In the genomic region with DNA sequence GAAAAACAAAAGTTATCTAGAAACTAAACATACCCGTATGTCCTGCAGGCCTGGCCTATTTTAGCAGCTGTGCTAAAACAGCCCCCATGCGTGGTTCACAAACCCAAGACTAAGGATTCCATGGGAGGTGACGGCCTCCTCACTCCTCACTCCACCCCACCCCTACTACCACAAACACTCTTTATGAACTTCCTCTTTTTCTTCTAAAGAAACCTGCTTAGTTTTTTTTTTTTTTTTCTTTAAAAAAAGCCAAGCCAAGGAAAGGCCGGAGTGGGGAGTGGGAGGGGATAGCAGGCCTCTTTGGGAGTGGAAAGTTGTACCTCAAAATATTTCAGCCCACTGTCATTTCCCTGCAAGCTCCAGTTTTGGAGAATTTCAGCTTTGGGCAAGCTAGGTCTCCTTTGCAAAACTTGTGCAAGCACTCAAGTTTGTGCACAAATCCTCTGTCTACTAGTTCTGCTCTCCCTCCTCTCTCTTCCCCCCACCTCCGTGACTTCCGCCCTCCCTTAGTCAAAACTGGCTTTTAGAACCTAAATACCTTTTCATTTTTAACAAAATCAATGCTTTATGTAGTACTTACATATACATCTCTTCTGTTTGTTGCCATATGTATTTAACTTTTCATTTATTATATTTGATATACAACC, we compare ENCODE assay signal across 1 cellular context.
TF ChIP-seq lines count a peak whose summit lies in the region.

No MANE protein-coding gene starts in this region.

TF ChIP-seq in liver, 16 proteins besides CTCF, POLR2A, EP300 and RAD21 (continued from another document):
- TF ChIP-seq, protein P1, sequence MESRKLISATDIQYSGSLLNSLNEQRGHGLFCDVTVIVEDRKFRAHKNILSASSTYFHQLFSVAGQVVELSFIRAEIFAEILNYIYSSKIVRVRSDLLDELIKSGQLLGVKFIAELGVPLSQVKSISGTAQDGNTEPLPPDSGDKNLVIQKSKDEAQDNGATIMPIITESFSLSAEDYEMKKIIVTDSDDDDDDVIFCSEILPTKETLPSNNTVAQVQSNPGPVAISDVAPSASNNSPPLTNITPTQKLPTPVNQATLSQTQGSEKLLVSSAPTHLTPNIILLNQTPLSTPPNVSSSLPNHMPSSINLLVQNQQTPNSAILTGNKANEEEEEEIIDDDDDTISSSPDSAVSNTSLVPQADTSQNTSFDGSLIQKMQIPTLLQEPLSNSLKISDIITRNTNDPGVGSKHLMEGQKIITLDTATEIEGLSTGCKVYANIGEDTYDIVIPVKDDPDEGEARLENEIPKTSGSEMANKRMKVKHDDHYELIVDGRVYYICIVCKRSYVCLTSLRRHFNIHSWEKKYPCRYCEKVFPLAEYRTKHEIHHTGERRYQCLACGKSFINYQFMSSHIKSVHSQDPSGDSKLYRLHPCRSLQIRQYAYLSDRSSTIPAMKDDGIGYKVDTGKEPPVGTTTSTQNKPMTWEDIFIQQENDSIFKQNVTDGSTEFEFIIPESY (IDR thresholded peaks at IDR 0.05): no peak
- TF ChIP-seq SP1 (IDR thresholded peaks at IDR 0.05) (no peak), GABPA (IDR thresholded peaks at IDR 0.05 in 1 of 2, conservative IDR thresholded peaks at IDR 0.05 in 1 of 2) (no peak), HNF4A (conservative IDR thresholded peaks at IDR 0.05) (no peak), TAF1 (conservative IDR thresholded peaks at IDR 0.05) (no peak), FOXA2 (IDR thresholded peaks at IDR 0.05) (no peak), MAX (IDR thresholded peaks at IDR 0.05) (no peak), RXRA (IDR thresholded peaks at IDR 0.05) (no peak), EGR1 (IDR thresholded peaks at IDR 0.05; ENCODE audit: low read depth in 2 of 2) (no peak)
- TF ChIP-seq, protein P2, sequence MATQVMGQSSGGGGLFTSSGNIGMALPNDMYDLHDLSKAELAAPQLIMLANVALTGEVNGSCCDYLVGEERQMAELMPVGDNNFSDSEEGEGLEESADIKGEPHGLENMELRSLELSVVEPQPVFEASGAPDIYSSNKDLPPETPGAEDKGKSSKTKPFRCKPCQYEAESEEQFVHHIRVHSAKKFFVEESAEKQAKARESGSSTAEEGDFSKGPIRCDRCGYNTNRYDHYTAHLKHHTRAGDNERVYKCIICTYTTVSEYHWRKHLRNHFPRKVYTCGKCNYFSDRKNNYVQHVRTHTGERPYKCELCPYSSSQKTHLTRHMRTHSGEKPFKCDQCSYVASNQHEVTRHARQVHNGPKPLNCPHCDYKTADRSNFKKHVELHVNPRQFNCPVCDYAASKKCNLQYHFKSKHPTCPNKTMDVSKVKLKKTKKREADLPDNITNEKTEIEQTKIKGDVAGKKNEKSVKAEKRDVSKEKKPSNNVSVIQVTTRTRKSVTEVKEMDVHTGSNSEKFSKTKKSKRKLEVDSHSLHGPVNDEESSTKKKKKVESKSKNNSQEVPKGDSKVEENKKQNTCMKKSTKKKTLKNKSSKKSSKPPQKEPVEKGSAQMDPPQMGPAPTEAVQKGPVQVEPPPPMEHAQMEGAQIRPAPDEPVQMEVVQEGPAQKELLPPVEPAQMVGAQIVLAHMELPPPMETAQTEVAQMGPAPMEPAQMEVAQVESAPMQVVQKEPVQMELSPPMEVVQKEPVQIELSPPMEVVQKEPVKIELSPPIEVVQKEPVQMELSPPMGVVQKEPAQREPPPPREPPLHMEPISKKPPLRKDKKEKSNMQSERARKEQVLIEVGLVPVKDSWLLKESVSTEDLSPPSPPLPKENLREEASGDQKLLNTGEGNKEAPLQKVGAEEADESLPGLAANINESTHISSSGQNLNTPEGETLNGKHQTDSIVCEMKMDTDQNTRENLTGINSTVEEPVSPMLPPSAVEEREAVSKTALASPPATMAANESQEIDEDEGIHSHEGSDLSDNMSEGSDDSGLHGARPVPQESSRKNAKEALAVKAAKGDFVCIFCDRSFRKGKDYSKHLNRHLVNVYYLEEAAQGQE (IDR thresholded peaks at IDR 0.05): no peak
